11 cellular contexts compared by ENCODE assay signal in the genomic region with DNA sequence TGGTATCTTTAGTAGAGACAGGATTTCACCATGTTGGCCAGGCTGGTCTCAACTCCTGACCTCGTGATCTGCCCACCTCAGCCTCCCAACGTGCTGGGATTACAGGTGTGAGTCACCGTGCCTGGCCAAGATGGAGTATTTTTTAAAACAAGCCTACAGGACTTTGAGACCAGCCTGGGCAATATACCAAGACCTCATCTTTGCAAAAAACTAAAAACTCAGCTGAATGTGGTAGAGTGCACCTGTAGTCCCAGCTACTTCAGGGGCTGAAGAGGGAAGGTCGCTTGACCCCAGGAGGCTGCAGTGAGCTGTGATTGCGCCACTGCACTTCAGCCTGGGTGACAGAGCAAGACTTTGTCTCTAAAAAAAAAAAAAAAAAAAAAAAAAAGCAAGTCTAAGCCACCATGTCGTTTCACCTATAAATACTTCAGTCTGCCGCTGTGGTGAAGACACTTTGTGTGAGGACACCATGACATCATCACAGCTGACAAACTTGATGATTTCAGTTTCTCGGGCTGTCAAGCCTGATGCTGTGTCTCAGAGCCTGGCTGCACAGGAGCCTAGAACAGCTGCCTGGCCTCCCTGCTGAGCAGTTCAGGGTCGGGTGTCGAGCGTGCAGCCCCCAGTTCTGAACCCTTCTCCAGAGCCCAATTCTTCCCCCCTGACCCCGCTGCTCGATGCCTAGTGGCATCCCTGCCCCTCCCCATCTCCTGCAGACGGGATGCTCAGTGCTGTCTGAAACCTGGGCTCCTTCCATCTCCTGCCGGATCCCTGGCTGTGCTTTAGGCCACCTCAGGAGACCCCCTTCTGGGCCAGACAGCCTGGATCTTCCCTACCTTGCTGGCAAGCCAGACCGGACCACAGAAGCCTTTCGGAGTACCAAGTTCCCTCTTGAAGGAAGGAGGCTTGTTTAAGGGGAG.
DNase-seq lines count a peak whose midpoint lies in the region; ATAC-seq, FAIRE-seq and TF ChIP-seq lines count a peak whose summit lies in the region.
"Had no signal": no experiment of that assay in that cellular context is flagged by ENCODE, and none has a peak within 500 bp of the region (broad histone marks: within the 10 kb centered on the region; RNA-seq: fewer than 3 reads in every experiment).

No MANE protein-coding gene starts in this region.

- peak overlapping the region; percentile 70 to 88 (median 80) for H3K4me3 Mint-ChIP-seq in naive thymus-derived CD8-positive, alpha-beta T cell
- H3K4me3 Mint-ChIP-seq: neural crest cell had no signal

- ATAC-seq in naive thymus-derived CD8-positive, alpha-beta T cell, result peak; percentile 38 to 53
- no peak for ATAC-seq in HG03135 (IDR thresholded peaks at IDR 0.05; ENCODE audit: unreplicated experiment)

- peak; percentile 27 for FAIRE-seq in GM12892 (lab: Jason Lieb, UNC)

- POLR2A ChIA-PET in HEK293T (lab: Yijun Ruan, JAX), result no interaction called here
- POLR2A ChIA-PET in naive thymus-derived CD8-positive, alpha-beta T cell (lab: Charles Lee), result interaction anchor here (0.6 kb wide), 1 partner anchor 245 kb away, joined by 5 read pairs; no protein-coding TSS in a partner anchor

- H3K4me1 Mint-ChIP-seq in naive thymus-derived CD8-positive, alpha-beta T cell, result peaks cover 5 to 14% (median 11%) of the 10 kb centered on the region in 4 donors

- H3K4me3 ChIP-seq in SJCRH30, result peak overlapping the region; percentile 8; the same call in 1 of the 2 replicates
- H3K4me3 ChIP-seq: SJSA1 had no signal

- CTCF ChIA-PET in HEK293T (lab: Yijun Ruan, JAX), result interaction anchor here (1.0 to 1.6 kb wide), 6 partner anchors 9 to 423 kb away, joined by 3 to 7 read pairs (median 4); no protein-coding TSS in a partner anchor

- H3K27ac ChIP-seq in SJCRH30, result no peak overlapping the region
- H3K27ac ChIP-seq: SJSA1 had no signal

- TF ChIP-seq POLR2A in GM12892 (IDR thresholded peaks at IDR 0.05; ENCODE audit: low read depth, low read length), result no peak

- no peaks in the 10 kb centered on the region for H3K36me3 Mint-ChIP-seq in naive thymus-derived CD8-positive, alpha-beta T cell
- H3K36me3 Mint-ChIP-seq: activated naive CD4-positive, alpha-beta T cell treated with anti-CD3 and anti-CD28 coated beads, Interleukin-2, amount 50 U/mL, for 24 hours had no signal

- DNase-seq in GM12892 (ENCODE audit: insufficient read length) (peak; percentile 51), HEK293T (ENCODE audit: extremely low spot score) (peak; percentile 22), SJCRH30 (peak; percentile 71 to 78), NCI-H446 treated with DMSO at 0.1 percent for 48 hours (lab: John Stamatoyannopoulos, UW) (no peak), NCI-H2029 (lab: John Stamatoyannopoulos, UW) (no peak), HPDE6-E6E7 (ENCODE audit: extremely low spot score) (no peak)
- peak in 3 of 10 donors; percentile 8 to 19 (median 17) for DNase-seq in naive thymus-derived CD8-positive, alpha-beta T cell

- H3K9me3 ChIP-seq in SJCRH30 (replicated peaks), result no peaks in the 10 kb centered on the region
- H3K9me3 ChIP-seq: SJSA1 had no signal

- H3K4me1 ChIP-seq in SJCRH30, result peaks cover 8% of the 10 kb centered on the region
- H3K4me1 ChIP-seq: SJSA1 had no signal

- H3K27me3 Mint-ChIP-seq in naive thymus-derived CD8-positive, alpha-beta T cell, result peaks cover 4 to 44% (median 15%) of the 10 kb centered on the region in 5 donors

- no peaks in the 10 kb centered on the region for H3K27me3 ChIP-seq in SJCRH30
- H3K27me3 ChIP-seq: SJSA1 had no signal

- no peaks in the 10 kb centered on the region for H3K36me3 ChIP-seq in SJCRH30

- H3K9me3 Mint-ChIP-seq in naive thymus-derived CD8-positive, alpha-beta T cell, result no peaks in the 10 kb centered on the region
- H3K9me3 Mint-ChIP-seq: activated naive CD4-positive, alpha-beta T cell treated with anti-CD3 and anti-CD28 coated beads, Interleukin-2, amount 50 U/mL, for 24 hours; neural crest cell had no signal

- no peak overlapping the region for H3K27ac Mint-ChIP-seq in naive thymus-derived CD8-positive, alpha-beta T cell
- H3K27ac Mint-ChIP-seq: activated naive CD4-positive, alpha-beta T cell treated with anti-CD3 and anti-CD28 coated beads, Interleukin-2, amount 50 U/mL, for 24 hours had no signal

TF ChIP-seq in HEK293T, 16 proteins besides CTCF, POLR2A, EP300 and RAD21:
- peak; percentile 50 for TF ChIP-seq ZNF384 (IDR thresholded peaks at IDR 0.05)
- no peak for TF ChIP-seq HDGF (IDR thresholded peaks at IDR 0.05; ENCODE audit: borderline replicate concordance)

Comparison
In these comparisons a context has a peak if more than half of its experiments do, and no peak if none do; other contexts are left out.
1. DNase-seq: peak in GM12892 (single experiment), HEK293T (single experiment) and SJCRH30 (2 of 2); none in NCI-H446 treated with DMSO at 0.1 percent for 48 hours (single experiment), NCI-H2029 (single experiment) and HPDE6-E6E7 (single experiment).